27 cellular contexts compared by ENCODE assay signal in genomic region chr10:123294886-123295285, GRCh38.
"Had no signal": no experiment of that assay in that cellular context is flagged by ENCODE, and none has a peak within 500 bp of the region (broad histone marks: within the 10 kb centered on the region; RNA-seq: fewer than 3 reads in every experiment).

No MANE protein-coding gene starts in this region.

- H3K79me2 ChIP-seq: parathyroid adenoma had no signal

- H3K27ac ChIP-seq: neural progenitor cell, ovary, parathyroid adenoma, psoas muscle, right lobe of liver, sigmoid colon, skin epidermis, spleen, stomach, thoracic aorta, thyroid gland, tibial nerve, upper lobe of right lung, uterus had no signal

- DNase-seq: naive thymus-derived CD4-positive, alpha-beta T cell; natural killer cell; occipital lobe; ovary; posterior cingulate gyrus; psoas muscle; right cardiac atrium; right lobe of liver; sigmoid colon; spleen; stimulated activated CD4-positive, alpha-beta T cell treated with anti-CD3 and anti-CD28 coated beads, Interleukin-12 subunit alpha, Interleukin-12 subunit beta, amount 100 ng/mL, for 4 hours; stimulated activated CD4-positive, alpha-beta T cell treated with anti-CD3 and anti-CD28 coated beads, Interleukin-1b, Interleukin-23, amount 100 ng/mL, for 48 hours; stimulated activated CD4-positive, alpha-beta T cell treated with anti-CD3 and anti-CD28 coated beads, Interleukin-4, amount 100 ng/mL, for 1 hour; stimulated activated CD4-positive, alpha-beta T cell treated with anti-CD3 and anti-CD28 coated beads, Interleukin-4, amount 100 ng/mL, for 4 hours; stimulated activated CD8-positive, alpha-beta memory T cell treated with anti-CD3 and anti-CD28 coated beads, Interleukin-4, amount 100 ng/mL, for 48 hours; stimulated activated naive CD4-positive, alpha-beta T cell treated with Interleukin-2 at 50 U/mL for 16 hours; stomach; thyroid gland; upper lobe of right lung; uterus had no signal

- H3K9me3 ChIP-seq: ovary, sigmoid colon, stomach, thoracic aorta, thyroid gland, upper lobe of right lung, uterus had no signal

- H2AFZ ChIP-seq: neural progenitor cell, parathyroid adenoma had no signal

- ATAC-seq: naive thymus-derived CD4-positive, alpha-beta T cell; natural killer cell; psoas muscle; right cardiac atrium; stimulated activated memory B cell treated with anti-CD40 and anti-IgM and Interleukin-4, amounts not matched to agents 10 μg/mL and 1 μg/mL and 100 μg/mL, for 72 hours; upper lobe of right lung had no signal

- H3K36me3 ChIP-seq: neural progenitor cell, ovary, right lobe of liver, sigmoid colon, spleen, stomach, thoracic aorta, thyroid gland, tibial nerve, upper lobe of right lung, uterus had no signal

- H3K4me2 ChIP-seq: neural progenitor cell, smooth muscle cell had no signal

- H3K4me3 ChIP-seq: neural progenitor cell, ovary, psoas muscle, right lobe of liver, sigmoid colon, skin epidermis, smooth muscle cell, spleen, stomach, thoracic aorta, thyroid gland, tibial nerve, upper lobe of right lung, uterus had no signal

- H3K27me3 ChIP-seq: neural progenitor cell, ovary, right lobe of liver, sigmoid colon, spleen, stomach, thyroid gland, tibial nerve, upper lobe of right lung, uterus had no signal

- H3K9ac ChIP-seq: neural progenitor cell, parathyroid adenoma had no signal

- H3K4me1 ChIP-seq: neural progenitor cell, parathyroid adenoma, psoas muscle, right lobe of liver, sigmoid colon, spleen, stomach, thyroid gland, tibial nerve, upper lobe of right lung, uterus had no signal
